ENCODE assay signal across 14 cellular contexts in the genomic region with DNA sequence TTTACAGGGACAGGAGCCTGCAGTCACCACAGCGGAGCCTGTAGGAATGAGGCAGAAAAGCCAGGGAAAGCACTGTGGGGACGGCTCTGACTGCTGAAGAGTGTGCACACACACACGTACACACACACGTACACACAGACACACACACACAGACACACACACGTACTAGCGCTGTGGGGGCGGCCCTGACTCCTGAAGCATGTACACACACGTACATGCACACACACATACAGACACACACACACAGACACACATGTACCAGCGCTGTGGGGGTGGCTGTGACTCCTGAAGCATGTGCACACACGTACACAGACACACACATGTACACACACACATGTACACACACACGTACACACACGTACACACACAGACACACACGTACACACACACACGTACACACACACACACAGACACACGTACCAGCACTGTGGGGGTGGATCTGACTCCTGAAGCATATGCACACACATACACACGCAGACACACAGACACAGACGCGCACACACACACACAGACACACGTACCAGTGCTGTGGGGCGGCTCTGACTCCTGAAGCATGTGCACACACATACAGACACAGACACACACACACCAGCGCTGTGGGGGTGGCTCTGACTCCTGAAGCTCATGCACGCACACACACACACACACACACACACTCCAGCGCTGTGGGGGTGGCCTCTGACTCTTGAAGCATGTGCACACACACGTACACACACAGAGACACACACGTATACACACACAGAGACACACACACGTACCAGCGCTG.
"Had no signal": no experiment of that assay in that cellular context is flagged by ENCODE, and none has a peak within 500 bp of the region (broad histone marks: within the 10 kb centered on the region; RNA-seq: fewer than 3 reads in every experiment).

No MANE protein-coding gene starts in this region.

- H3K4me1 ChIP-seq: lower lobe of right lung, vagina had no signal

- H3K9me3 ChIP-seq: lower lobe of right lung, ovary, testis, vagina had no signal

- H3K4me3 ChIP-seq: lower lobe of right lung, ovary, testis, vagina had no signal

- H3K4me3 Mint-ChIP-seq: activated naive CD8-positive, alpha-beta T cell treated with anti-CD3 and anti-CD28 coated beads for 36 hours; stimulated activated naive CD8-positive, alpha-beta T cell treated with anti-CD3 and anti-CD28 coated beads, Interleukin-15, Interleukin-2, amounts not matched to agents 100 ng/mL and 50 ng/mL, for 24 hours had no signal

- H3K36me3 ChIP-seq: lower lobe of right lung, ovary, vagina had no signal

- H3K9me3 Mint-ChIP-seq: naive thymus-derived CD8-positive, alpha-beta T cell; stimulated activated naive CD8-positive, alpha-beta T cell treated with anti-CD3 and anti-CD28 coated beads, Interleukin-15, Interleukin-2, amounts not matched to agents 100 ng/mL and 50 ng/mL, for 24 hours had no signal

- H3K27ac Mint-ChIP-seq: activated naive CD8-positive, alpha-beta T cell treated with anti-CD3 and anti-CD28 coated beads for 36 hours; stimulated activated naive CD8-positive, alpha-beta T cell treated with anti-CD3 and anti-CD28 coated beads, Interleukin-15, Interleukin-2, amounts not matched to agents 100 ng/mL and 50 ng/mL, for 24 hours had no signal

- H3K27me3 ChIP-seq: ovary, testis, vagina had no signal

- H3K4me1 Mint-ChIP-seq: activated naive CD8-positive, alpha-beta T cell treated with anti-CD3 and anti-CD28 coated beads for 36 hours had no signal

- H3K36me3 Mint-ChIP-seq: activated naive CD8-positive, alpha-beta T cell treated with anti-CD3 and anti-CD28 coated beads for 36 hours; naive thymus-derived CD8-positive, alpha-beta T cell had no signal

- DNase-seq: activated CD4-positive, alpha-beta T cell treated with anti-CD3 and anti-CD28 coated beads, Interleukin-2, amount 50 U/mL, for 4 hours; activated CD4-positive, CD25-positive, alpha-beta regulatory T cell treated with anti-CD3 and anti-CD28 coated beads, Interleukin-2, amount 50 U/mL, for 72 hours; activated gamma-delta T cell; activated naive CD8-positive, alpha-beta T cell treated with anti-CD3 and anti-CD28 coated beads for 36 hours; activated T-cell treated with anti-CD3 and anti-CD28 coated beads, Interleukin-2, amount 50 U/mL, for 48 hours; hippocampal formation; stimulated activated CD4-positive, alpha-beta T cell treated with anti-CD3 and anti-CD28 coated beads, Interleukin-4, amount 100 ng/mL, for 1 hour; stimulated activated CD8-positive, alpha-beta memory T cell treated with anti-CD3 and anti-CD28 coated beads, Interleukin-4, amount 100 ng/mL, for 48 hours; testis had no signal

- H3K27ac ChIP-seq: lower lobe of right lung, ovary, vagina had no signal

- ATAC-seq: lower lobe of right lung; naive thymus-derived CD8-positive, alpha-beta T cell had no signal
